In the genomic region with DNA sequence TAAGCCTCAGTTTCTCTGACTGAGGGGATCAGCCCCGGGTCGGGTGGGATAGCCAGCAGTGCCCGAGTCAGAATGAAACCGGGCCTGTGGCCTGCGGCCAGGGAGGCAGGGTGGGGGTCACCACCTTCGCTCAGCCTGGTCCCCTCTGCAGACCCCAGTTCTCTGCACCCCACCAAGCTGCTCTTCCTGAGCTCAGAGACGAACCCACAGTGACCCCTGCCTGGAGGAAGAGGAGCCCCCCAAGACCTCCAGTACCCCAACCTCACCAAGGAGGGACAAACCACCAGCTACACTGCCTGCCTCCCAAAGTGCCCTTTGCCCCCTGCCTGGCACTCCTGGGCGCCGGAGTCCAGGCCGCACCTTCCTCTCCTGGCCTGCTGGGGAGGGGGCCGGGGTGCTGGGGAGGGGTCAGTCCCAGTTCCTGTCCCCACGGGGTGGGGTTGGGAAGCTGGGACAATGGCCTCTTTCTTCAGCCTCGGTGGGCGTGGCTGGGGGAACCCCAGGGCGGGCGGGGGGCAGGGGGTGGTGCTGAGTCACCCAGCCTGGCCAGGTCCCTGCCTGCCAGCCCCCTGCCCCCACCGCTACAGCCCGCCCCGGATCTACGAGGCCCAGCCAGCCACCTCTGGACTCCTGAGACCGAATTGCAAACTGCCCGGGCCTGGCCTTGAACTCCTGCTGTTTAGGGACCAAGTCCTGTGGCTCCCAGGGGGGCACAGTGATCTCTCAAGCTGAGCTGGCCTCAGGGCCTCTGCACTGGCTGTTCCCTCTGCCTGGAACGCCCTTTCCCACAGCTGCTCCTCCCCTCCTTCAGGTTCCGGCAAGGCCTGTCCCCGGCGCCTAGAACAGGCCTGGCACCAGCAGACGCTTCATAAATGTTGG, we compare ENCODE assay signal across 8 cellular contexts. TPM values are rescaled to one million over a fixed set of nuclear protein-coding genes. Genes with fewer than 3 reads are reported as not detected.
A peak's percentile ranks its signal among the peaks of the same experiment; 100 is the strongest.
DNase-seq lines count a peak whose midpoint lies in the region; ATAC-seq lines count a peak whose summit lies in the region.

No MANE protein-coding gene starts in this region.

- in situ Hi-C loops in KBM-7 (cut with MboI; ENCODE audit: low pct_unique_long_range_greater_than_20kb, low sequenced_read_pairs): no loop called here

- H3K27ac Mint-ChIP-seq in activated naive CD8-positive, alpha-beta T cell: peak overlapping the region; percentile 61
- peak overlapping the region; percentile 39 to 88 (median 68) for H3K27ac Mint-ChIP-seq in immature natural killer cell
- peak overlapping the region; percentile 63 for H3K27ac Mint-ChIP-seq in stimulated activated memory B cell treated with anti-CD40 and anti-IgM and Interleukin-4, amounts not matched to agents 10 μg/mL and 1 μg/mL and 100 μg/mL, for 72 hours

- H3K4me3 Mint-ChIP-seq in activated naive CD8-positive, alpha-beta T cell: peak overlapping the region; percentile 17
- peak overlapping the region in 3 of 5 donors; percentile 6 to 60 (median 58) for H3K4me3 Mint-ChIP-seq in immature natural killer cell
- peak overlapping the region; percentile 53 for H3K4me3 Mint-ChIP-seq in stimulated activated memory B cell treated with anti-CD40 and anti-IgM and Interleukin-4, amounts not matched to agents 10 μg/mL and 1 μg/mL and 100 μg/mL, for 72 hours

- H3K36me3 Mint-ChIP-seq in activated naive CD8-positive, alpha-beta T cell: peaks cover 9% of the 10 kb centered on the region
- H3K36me3 Mint-ChIP-seq in immature natural killer cell: peaks cover 19 to 29% (median 20%) of the 10 kb centered on the region in 3 donors
- H3K36me3 Mint-ChIP-seq in stimulated activated memory B cell treated with anti-CD40 and anti-IgM and Interleukin-4, amounts not matched to agents 10 μg/mL and 1 μg/mL and 100 μg/mL, for 72 hours: peaks cover 67% of the 10 kb centered on the region

- ATAC-seq in stimulated activated memory B cell treated with anti-CD40 and anti-IgM and Interleukin-4, amounts not matched to agents 10 μg/mL and 1 μg/mL and 100 μg/mL, for 72 hours: peak; percentile 35
- ATAC-seq in HG02884 (IDR thresholded peaks at IDR 0.05; ENCODE audit: unreplicated experiment): no peak

- H3K4me1 Mint-ChIP-seq in activated naive CD8-positive, alpha-beta T cell (ENCODE audit: low read depth): peaks cover 36% of the 10 kb centered on the region
- peaks cover 49 to 51% of the 10 kb centered on the region in 2 donors for H3K4me1 Mint-ChIP-seq in immature natural killer cell
- H3K4me1 Mint-ChIP-seq in stimulated activated memory B cell treated with anti-CD40 and anti-IgM and Interleukin-4, amounts not matched to agents 10 μg/mL and 1 μg/mL and 100 μg/mL, for 72 hours: peaks cover 60% of the 10 kb centered on the region

- DNase-seq in HK-2 (ENCODE audit: unreplicated experiment) (peak; percentile 77), immature natural killer cell (no peak), NCI-H2227 treated with DMSO at 0.1 percent for 48 hours (lab: John Stamatoyannopoulos, UW) (no peak), KBM-7 (no peak), NCI-H1694 treated with DMSO at 0.1 percent for 48 hours (lab: John Stamatoyannopoulos, UW) (no peak)

- H3K27me3 Mint-ChIP-seq in activated naive CD8-positive, alpha-beta T cell: no peaks in the 10 kb centered on the region
- peaks cover 18 to 20% (median 20%) of the 10 kb centered on the region in 3 donors for H3K27me3 Mint-ChIP-seq in immature natural killer cell (ENCODE audit: low read depth in 3 of 3)
- H3K27me3 Mint-ChIP-seq in stimulated activated memory B cell treated with anti-CD40 and anti-IgM and Interleukin-4, amounts not matched to agents 10 μg/mL and 1 μg/mL and 100 μg/mL, for 72 hours: no peaks in the 10 kb centered on the region

- H3K9me3 Mint-ChIP-seq in activated naive CD8-positive, alpha-beta T cell (ENCODE audit: low read depth): no peaks in the 10 kb centered on the region
- H3K9me3 Mint-ChIP-seq in immature natural killer cell: no peaks in the 10 kb centered on the region
- no peaks in the 10 kb centered on the region for H3K9me3 Mint-ChIP-seq in stimulated activated memory B cell treated with anti-CD40 and anti-IgM and Interleukin-4, amounts not matched to agents 10 μg/mL and 1 μg/mL and 100 μg/mL, for 72 hours

RNA-seq across cellular contexts. Expression of a gene that starts 14.3 kb away (rescaled TPM):
- 10 to 100 TPM; 10.2 to 62.3 (median 29.0) TPM for polyA plus RNA-seq in immature natural killer cell

RNA-seq across cellular contexts. Expression of a gene that starts 44.8 kb away (rescaled TPM):
- polyA plus RNA-seq in immature natural killer cell: 1 to 10 TPM; 6.1 to 8.5 (median 7.3) TPM
